Comparison of ENCODE assay signal across 26 cellular contexts in the genomic region with DNA sequence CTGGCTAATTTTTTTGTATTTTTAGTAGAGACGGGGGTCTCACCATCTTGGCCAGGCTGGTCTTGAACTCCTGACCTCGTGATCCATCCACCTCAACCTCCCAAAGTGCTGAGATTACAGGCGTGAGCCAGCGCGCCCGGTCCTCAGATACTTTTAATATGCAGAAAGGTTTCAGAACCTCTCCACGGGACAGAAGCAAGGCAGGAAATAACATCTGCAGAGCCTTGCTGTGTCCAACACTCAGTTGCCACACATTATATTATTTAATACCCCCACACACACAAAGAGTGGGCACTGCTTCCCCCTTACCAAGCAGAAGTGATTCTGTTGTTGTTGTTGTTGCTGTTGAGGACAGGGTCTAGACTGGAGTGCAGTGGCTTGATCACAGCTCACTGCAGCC. TPM values are rescaled to one million over a fixed set of nuclear protein-coding genes. Genes with fewer than 3 reads are reported as not detected.
DNase-seq lines count a peak whose midpoint lies in the region; ATAC-seq, FAIRE-seq and TF ChIP-seq lines count a peak whose summit lies in the region.
"Had no signal": no experiment of that assay in that cellular context is flagged by ENCODE, and none has a peak within 500 bp of the region (broad histone marks: within the 10 kb centered on the region; RNA-seq: fewer than 3 reads in every experiment).

No MANE protein-coding gene starts in this region.

- H3K4me2 ChIP-seq in OCI-LY3 (ENCODE audit: low read length), result peak overlapping the region; percentile 84

- no peak for FAIRE-seq in GM19239 (lab: Jason Lieb, UNC)
- no peak for FAIRE-seq in GM12891 (lab: Jason Lieb, UNC)
- FAIRE-seq: A204.1, H1, HepG2 had no signal

- DNase-seq in GM19239 (ENCODE audit: insufficient read length, low spot score) (no peak), GM12891 (ENCODE audit: insufficient read length, low spot score) (no peak)
- DNase-seq in effector CD4-positive, alpha-beta T cell, result no peak
- DNase-seq: DMS53, EL, GF-D8, KBM-7, NCI-H1105, NCI-H1694, NCI-H2081, NCI-H2171, NCI-H345, NCI-H524 treated with DMSO at 0.1 percent for 48 hours, SJCRH30, T-helper 1 cell had no signal

- H3K36me3 Mint-ChIP-seq in stimulated activated memory B cell treated with anti-CD40 and anti-IgM and Interleukin-4, amounts not matched to agents 10 μg/mL and 1 μg/mL and 100 μg/mL, for 72 hours, result peaks cover 35% of the 10 kb centered on the region
- H3K36me3 Mint-ChIP-seq: CD14-positive monocyte had no signal

- no peak overlapping the region for H2AFZ ChIP-seq in OCI-LY3 (ENCODE audit: low read depth, low read length)

- no peak overlapping the region for H3K4me3 ChIP-seq in OCI-LY3 (ENCODE audit: low read length)
- H3K4me3 ChIP-seq: SJCRH30 had no signal

- H3K27ac Mint-ChIP-seq in stimulated activated memory B cell treated with anti-CD40 and anti-IgM and Interleukin-4, amounts not matched to agents 10 μg/mL and 1 μg/mL and 100 μg/mL, for 72 hours, result peak overlapping the region; percentile 88
- H3K27ac Mint-ChIP-seq: CD14-positive monocyte had no signal

- peaks cover 32% of the 10 kb centered on the region for H3K9me3 ChIP-seq in OCI-LY3 (ENCODE audit: insufficient read depth, low read length)
- H3K9me3 ChIP-seq: SJCRH30 had no signal

- peak overlapping the region; percentile 87 for H3K27ac ChIP-seq in OCI-LY3 (ENCODE audit: low read length)
- H3K27ac ChIP-seq: HL-60, SJCRH30 had no signal

- H3K27me3 ChIP-seq in OCI-LY3 (ENCODE audit: low read depth, low read length), result no peaks in the 10 kb centered on the region
- H3K27me3 ChIP-seq: SJCRH30 had no signal

- TF ChIP-seq CTCF in OCI-LY3 (IDR thresholded peaks at IDR 0.05; ENCODE audit: low read depth, low read length), result no peak

- peaks cover 33% of the 10 kb centered on the region for H3K36me3 ChIP-seq in OCI-LY3 (replicated peaks; ENCODE audit: low read depth, low read length)
- H3K36me3 ChIP-seq: SJCRH30 had no signal

- H3K9me3 Mint-ChIP-seq in stimulated activated memory B cell treated with anti-CD40 and anti-IgM and Interleukin-4, amounts not matched to agents 10 μg/mL and 1 μg/mL and 100 μg/mL, for 72 hours, result peaks cover 15% of the 10 kb centered on the region

- peaks cover 69% of the 10 kb centered on the region for H3K79me2 ChIP-seq in OCI-LY3 (ENCODE audit: low read length)

- H4K20me1 ChIP-seq in OCI-LY3 (ENCODE audit: insufficient read depth, low read length), result no peaks in the 10 kb centered on the region

- TF ChIP-seq POLR2A in GM12891 (IDR thresholded peaks at IDR 0.05; ENCODE audit: low read depth, low read length), result no peak

- ATAC-seq in GM18867 (IDR thresholded peaks at IDR 0.05; ENCODE audit: unreplicated experiment) (peak; percentile 36), esophagus mucosa (peak; percentile 23)
- ATAC-seq in stimulated activated memory B cell treated with anti-CD40 and anti-IgM and Interleukin-4, amounts not matched to agents 10 μg/mL and 1 μg/mL and 100 μg/mL, for 72 hours, result peak; percentile 69
- ATAC-seq: HCT116, HepG2, Panc1 had no signal

- peaks cover 78% of the 10 kb centered on the region for H3K4me1 Mint-ChIP-seq in stimulated activated memory B cell treated with anti-CD40 and anti-IgM and Interleukin-4, amounts not matched to agents 10 μg/mL and 1 μg/mL and 100 μg/mL, for 72 hours
- H3K4me1 Mint-ChIP-seq: CD14-positive monocyte had no signal

- peak overlapping the region; percentile 38; the same call in 1 of the 2 replicates for H3K9ac ChIP-seq in OCI-LY3 (ENCODE audit: low read length)

- peaks cover 54% of the 10 kb centered on the region for H3K4me1 ChIP-seq in OCI-LY3 (ENCODE audit: low read length)
- H3K4me1 ChIP-seq: SJCRH30 had no signal

- H3K27me3 Mint-ChIP-seq in stimulated activated memory B cell treated with anti-CD40 and anti-IgM and Interleukin-4, amounts not matched to agents 10 μg/mL and 1 μg/mL and 100 μg/mL, for 72 hours, result no peaks in the 10 kb centered on the region

- peak overlapping the region; percentile 59 for H3K4me3 Mint-ChIP-seq in stimulated activated memory B cell treated with anti-CD40 and anti-IgM and Interleukin-4, amounts not matched to agents 10 μg/mL and 1 μg/mL and 100 μg/mL, for 72 hours
- H3K4me3 Mint-ChIP-seq: CD14-positive monocyte had no signal

TF ChIP-seq in GM12891, 5 proteins besides CTCF, POLR2A, EP300 and RAD21:
- no peak for TF ChIP-seq PAX5 (IDR thresholded peaks at IDR 0.05; ENCODE audit: insufficient read depth, low read length, severe bottlenecking)
TF ChIP-seq in GM12891: peak in this region for 0.

RNA-seq across cellular contexts. Expression of gene OSBPL10, which starts 28.0 kb away (rescaled TPM):
- total RNA-seq in esophagus mucosa, result 29.1 TPM
- polyA plus RNA-seq in GM12891 (2012; ENCODE audit: low read depth, missing spikeins), result 0.15 TPM
- polyA plus RNA-seq: CD14-positive monocyte had no signal

RNA-seq across cellular contexts. Expression of gene ZNF860, which starts 28.5 kb away (rescaled TPM):
- total RNA-seq in esophagus mucosa, result 2.9 TPM
- not detected for polyA plus RNA-seq in GM12891 (2012; ENCODE audit: low read depth, missing spikeins)
- polyA plus RNA-seq: CD14-positive monocyte had no signal
